In the genomic region with DNA sequence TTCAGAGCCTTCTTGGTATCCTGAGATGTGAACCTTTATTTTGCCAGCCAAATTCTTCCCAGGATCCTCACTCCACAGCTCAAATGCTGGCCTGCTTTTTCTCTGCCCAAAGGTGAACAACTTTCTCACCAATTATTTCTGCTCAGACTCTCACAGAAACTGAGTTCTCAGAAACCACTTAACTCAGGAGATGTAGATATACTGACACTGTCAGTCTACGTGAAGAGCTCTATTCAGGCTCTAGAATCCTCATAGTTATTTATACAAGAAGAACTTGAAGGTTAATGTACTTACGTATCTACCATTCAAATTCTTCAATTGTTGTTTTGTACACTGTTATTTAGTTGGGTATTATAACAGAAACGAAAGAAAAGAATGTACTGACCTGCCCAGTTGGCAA, we compare ENCODE assay signal across 21 cellular contexts.
"Had no signal": no experiment of that assay in that cellular context is flagged by ENCODE, and none has a peak within 500 bp of the region (broad histone marks: within the 10 kb centered on the region; RNA-seq: fewer than 3 reads in every experiment).

No MANE protein-coding gene starts in this region.

- H3K27ac Mint-ChIP-seq: mesothelial cell of epicardium; naive B cell; nephron; stimulated activated naive B cell treated with anti-CD40 and anti-IgM and Interleukin-4, amounts not matched to agents 10 μg/mL and 1 μg/mL and 100 μg/mL, for 72 hours; stimulated activated naive CD8-positive, alpha-beta T cell treated with anti-CD3 and anti-CD28 coated beads, Interleukin-15, Interleukin-2, amounts not matched to agents 100 ng/mL and 50 ng/mL, for 24 hours had no signal

- H3K36me3 Mint-ChIP-seq: naive B cell; stimulated activated naive B cell treated with anti-CD40 and anti-IgM and Interleukin-4, amounts not matched to agents 10 μg/mL and 1 μg/mL and 100 μg/mL, for 72 hours had no signal

- H3K4me1 ChIP-seq: prostate gland, sigmoid colon, tibial nerve, upper lobe of right lung, uterus had no signal

- H3K4me1 Mint-ChIP-seq: mesothelial cell of epicardium; naive B cell; nephron; stimulated activated naive B cell treated with anti-CD40 and anti-IgM and Interleukin-4, amounts not matched to agents 10 μg/mL and 1 μg/mL and 100 μg/mL, for 72 hours had no signal

- FAIRE-seq: colon, keratinocyte had no signal

- H3K4me3 Mint-ChIP-seq: mesothelial cell of epicardium; naive B cell; nephron; stimulated activated naive B cell treated with anti-CD40 and anti-IgM and Interleukin-4, amounts not matched to agents 10 μg/mL and 1 μg/mL and 100 μg/mL, for 72 hours; stimulated activated naive CD8-positive, alpha-beta T cell treated with anti-CD3 and anti-CD28 coated beads, Interleukin-15, Interleukin-2, amounts not matched to agents 100 ng/mL and 50 ng/mL, for 24 hours had no signal

- H3K9me3 ChIP-seq: prostate gland, thoracic aorta, upper lobe of right lung, uterus had no signal

- H3K4me3 ChIP-seq: dorsolateral prefrontal cortex, mucosa of descending colon, prostate gland, sigmoid colon, thoracic aorta, tibial nerve, upper lobe of right lung, uterus had no signal

- ATAC-seq: mucosa of descending colon; right cardiac atrium; stimulated activated naive B cell treated with anti-CD40 and anti-IgM and Interleukin-4, amounts not matched to agents 10 μg/mL and 1 μg/mL and 100 μg/mL, for 72 hours; upper lobe of right lung had no signal

- H3K27me3 Mint-ChIP-seq: naive B cell; stimulated activated naive B cell treated with anti-CD40 and anti-IgM and Interleukin-4, amounts not matched to agents 10 μg/mL and 1 μg/mL and 100 μg/mL, for 72 hours; stimulated activated naive CD8-positive, alpha-beta T cell treated with anti-CD3 and anti-CD28 coated beads, Interleukin-15, Interleukin-2, amounts not matched to agents 100 ng/mL and 50 ng/mL, for 24 hours had no signal

- DNase-seq: dorsolateral prefrontal cortex; effector CD4-positive, alpha-beta T cell; mesenchymal stem cell; mucosa of descending colon; naive B cell; nucleus accumbens; right cardiac atrium; sigmoid colon; stimulated activated CD4-positive, alpha-beta T cell treated with anti-CD3 and anti-CD28 coated beads, Interleukin-15, amount 100 ng/mL, for 24 hours; stimulated activated CD4-positive, alpha-beta T cell treated with anti-CD3 and anti-CD28 coated beads, Interleukin-2, amount 100 ng/mL, for 48 hours; stimulated activated naive B cell treated with anti-CD40 and anti-IgM and Interleukin-4, amounts not matched to agents 10 μg/mL and 1 μg/mL and 100 μg/mL, for 72 hours; upper lobe of right lung; uterus had no signal

- H3K27ac ChIP-seq: dorsolateral prefrontal cortex, prostate gland, sigmoid colon, thoracic aorta, tibial nerve, upper lobe of right lung, uterus had no signal

- H3K36me3 ChIP-seq: prostate gland, sigmoid colon, thoracic aorta, tibial nerve, upper lobe of right lung, uterus had no signal

- H3K27me3 ChIP-seq: dorsolateral prefrontal cortex, sigmoid colon, tibial nerve, upper lobe of right lung, uterus had no signal
